Comparison of ENCODE assay signal across 6 cellular contexts in genomic region chr9:113454914-113455761, GRCh38. TPM values are rescaled to one million over a fixed set of nuclear protein-coding genes. Genes with fewer than 3 reads are reported as not detected.
A peak's percentile ranks its signal among the peaks of the same experiment; 100 is the strongest.
DNase-seq lines count a peak whose midpoint lies in the region; ATAC-seq and TF ChIP-seq lines count a peak whose summit lies in the region.

No MANE protein-coding gene starts in this region.

- no peaks in the 10 kb centered on the region for H3K36me3 ChIP-seq in osteoblast (ENCODE audit: insufficient read depth, low read length)

- peak overlapping the region; percentile 83 for H2AFZ ChIP-seq in osteoblast (ENCODE audit: low read length)

- no peaks in the 10 kb centered on the region for H3K9me3 Mint-ChIP-seq in MCF 10A (ENCODE audit: unreplicated experiment)
- H3K9me3 Mint-ChIP-seq in T-cell, result no peaks in the 10 kb centered on the region

- H3K4me1 Mint-ChIP-seq in MCF 10A (ENCODE audit: insufficient read depth, unreplicated experiment), result peaks cover 10% of the 10 kb centered on the region
- no peaks in the 10 kb centered on the region for H3K4me1 Mint-ChIP-seq in T-cell

- no peak for ATAC-seq in T-cell (replicated peaks in 1 of 4)
- ATAC-seq in HG03025 (IDR thresholded peaks at IDR 0.05; ENCODE audit: low FRiP score, unreplicated experiment), result no peak

- peak overlapping the region; percentile 17 for H3K4me2 ChIP-seq in osteoblast (ENCODE audit: insufficient read depth, low read length)

- H3K4me1 ChIP-seq in osteoblast (ENCODE audit: insufficient read depth, low read length), result peaks cover 28% of the 10 kb centered on the region

- no TSS peak for BruUV-seq in MCF 10A (replicated peaks; lab: Mats Ljungman, UMichigan)

- H3K36me3 Mint-ChIP-seq in MCF 10A (ENCODE audit: insufficient read depth, unreplicated experiment), result no peaks in the 10 kb centered on the region
- H3K36me3 Mint-ChIP-seq in T-cell, result no peaks in the 10 kb centered on the region

- H3K79me2 ChIP-seq in osteoblast (ENCODE audit: insufficient read depth, low read length), result no peaks in the 10 kb centered on the region

- H3K27ac Mint-ChIP-seq in MCF 10A (ENCODE audit: low read depth, unreplicated experiment) (peak overlapping the region; percentile 24), T-cell (no peak overlapping the region)

- H3K27me3 Mint-ChIP-seq in MCF 10A (ENCODE audit: insufficient read depth, unreplicated experiment), result no peaks in the 10 kb centered on the region
- H3K27me3 Mint-ChIP-seq in T-cell, result no peaks in the 10 kb centered on the region

- peak overlapping the region; percentile 88 for H3K27ac ChIP-seq in osteoblast (ENCODE audit: low read depth, low read length)

- no peak for TF ChIP-seq CTCF in MCF 10A (IDR thresholded peaks at IDR 0.05; ENCODE audit: unreplicated experiment)
- TF ChIP-seq CTCF in osteoblast (IDR thresholded peaks at IDR 0.05; ENCODE audit: extremely low read depth, low read depth, low read length), result no peak

- intact Hi-C loops in MCF 10A (cut with micrococcal nuclease), result no loop called here

- H3K4me3 Mint-ChIP-seq in MCF 10A (ENCODE audit: unreplicated experiment) (no peak overlapping the region), T-cell (no peak overlapping the region)

- no peak overlapping the region for H3K4me3 ChIP-seq in osteoblast (ENCODE audit: insufficient read depth, low read length)

- CTCF ChIA-PET in MCF 10A (lab: Yijun Ruan, JAX), result interaction anchor here (0.5 to 5.9 kb wide), 7 partner anchors 8 to 211 kb away, joined by 3 to 67 read pairs (median 3); no protein-coding TSS in a partner anchor
- CTCF ChIA-PET in T-cell (lab: Charles Lee), result interaction anchor here (0.6 to 1.2 kb wide), 5 partner anchors 15 to 213 kb away, joined by 3 to 6 read pairs (median 3); no protein-coding TSS in a partner anchor

- POLR2A ChIA-PET in MCF 10A (lab: Yijun Ruan, JAX) (interaction anchor here (0.7 kb wide), 2 partner anchors 45 to 109 kb away, joined by 3 to 4 read pairs; partner anchors contain the start of genes C9orf43 and POLE3), T-cell (lab: Charles Lee) (interaction anchor here in 1 of 2 donors (0.8 to 1.0 kb wide), 2 partner anchors 56 to 127 kb away, joined by 3 read pairs; no protein-coding TSS in a partner anchor)

- DNase-seq in HuH-7 (ENCODE audit: low spot score), result peak; percentile 36
- peak; percentile 40 for DNase-seq in MCF 10A (ENCODE audit: unreplicated experiment)
- peak; percentile 80 for DNase-seq in osteoblast (ENCODE audit: insufficient read length, low spot score, missing footprints)
- no peak for DNase-seq in T-cell
- DNase-seq in KG1 (lab: John Stamatoyannopoulos, UW), result no peak

- H4K20me1 ChIP-seq in osteoblast (ENCODE audit: insufficient read depth, low read length), result no peaks in the 10 kb centered on the region

- H3K9me3 ChIP-seq in osteoblast (ENCODE audit: low read depth, low read length), result no peaks in the 10 kb centered on the region

- H3K27me3 ChIP-seq in osteoblast (ENCODE audit: insufficient read depth, low read length), result no peaks in the 10 kb centered on the region

RNA-seq across cellular contexts. Expression of gene RGS3, which starts 8.4 kb away (rescaled TPM):
- total RNA-seq in MCF 10A (2022), result 32.1 and 34.8 TPM in 2 replicates
- total RNA-seq in osteoblast, result 77.4 and 99.3 TPM in 2 replicates
- 10 to 100 TPM; 15.9 to 36.5 (median 24.9) TPM for total RNA-seq in T-cell

RNA-seq across cellular contexts. Expression of gene C9orf43, which starts 44.6 kb away (rescaled TPM):
- total RNA-seq in MCF 10A (2022), result 0.84 and 1.1 TPM in 2 replicates
- 0.36 and 0.88 TPM in 2 replicates for total RNA-seq in osteoblast
- 1 to 10 TPM in 1 of 5 donors, under 1 TPM in 4; 0.28 to 1.1 (median 0.82) TPM for total RNA-seq in T-cell

RNA-seq across cellular contexts. Expression of gene POLE3, which starts 44.7 kb away (rescaled TPM):
- total RNA-seq in MCF 10A (2022) (51.8 and 54.0 TPM in 2 replicates), osteoblast (30.8 and 34.5 TPM in 2 replicates), T-cell (10 to 100 TPM; 47.2 to 59.1 (median 50.6) TPM)

RNA-seq across cellular contexts. Expression of gene ALAD, which starts 54.1 kb away (rescaled TPM):
- total RNA-seq in MCF 10A (2022) (6.6 and 7.8 TPM in 2 replicates), osteoblast (23.9 and 26.8 TPM in 2 replicates), T-cell (10 to 100 TPM; 23.4 to 40.8 (median 35.2) TPM)

Comparison
In these comparisons a context has a peak if more than half of its experiments do, and no peak if none do; other contexts are left out.
1. DNase-seq: peak in HuH-7 (single experiment), MCF 10A (single experiment) and osteoblast (single experiment); none in T-cell (0 of 34) and KG1 (single experiment).